Comparison of ENCODE assay signal across 24 cellular contexts in the genomic region with DNA sequence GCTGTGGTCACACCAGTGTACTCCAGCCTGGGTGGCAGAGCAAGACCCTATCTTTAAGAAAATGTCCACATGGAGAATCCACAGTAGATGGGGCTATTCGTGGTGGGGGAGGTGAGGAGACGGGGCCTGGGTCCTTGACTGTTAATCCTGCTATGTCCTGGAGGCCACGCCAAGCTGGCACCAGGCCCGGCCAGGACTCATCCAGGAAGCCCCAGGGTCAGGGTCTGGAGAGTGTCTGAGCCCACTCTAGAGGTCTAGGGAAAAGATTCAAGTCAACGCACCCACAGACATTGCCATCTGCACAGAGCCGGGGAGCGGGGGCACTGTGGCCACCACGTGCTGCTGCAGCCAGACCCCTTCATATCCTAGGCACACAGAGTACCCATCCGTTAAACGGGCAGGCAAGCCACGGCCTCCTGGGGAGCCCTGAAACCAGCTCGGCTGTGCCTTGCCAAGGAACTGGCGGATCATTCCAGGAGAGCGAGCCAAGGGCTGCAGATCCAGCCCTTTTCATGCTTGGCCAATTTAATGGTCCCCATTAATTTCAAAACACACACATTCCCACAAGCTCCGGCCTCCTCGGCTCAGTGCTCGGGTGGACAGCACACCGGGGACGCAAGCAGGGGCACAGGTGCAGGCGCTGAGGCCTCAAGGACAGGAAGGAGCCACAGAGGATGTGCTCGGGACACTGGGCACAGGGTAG. TPM values are rescaled to one million over a fixed set of nuclear protein-coding genes. Genes with fewer than 3 reads are reported as not detected.
DNase-seq lines count a peak whose midpoint lies in the region; ATAC-seq lines count a peak whose summit lies in the region.
"Had no signal": no experiment of that assay in that cellular context is flagged by ENCODE, and none has a peak within 500 bp of the region (broad histone marks: within the 10 kb centered on the region; RNA-seq: fewer than 3 reads in every experiment).

No MANE protein-coding gene starts in this region.

- no peaks in the 10 kb centered on the region for H3K27me3 Mint-ChIP-seq in T-cell
- H3K27me3 Mint-ChIP-seq: activated T-cell treated with anti-CD3 and anti-CD28 coated beads, Interleukin-2, amount 50 U/mL, for 24 hours; stimulated activated naive CD8-positive, alpha-beta T cell treated with anti-CD3 and anti-CD28 coated beads, Interleukin-15, Interleukin-2, amounts not matched to agents 100 ng/mL and 50 ng/mL, for 24 hours had no signal

- H3K4me3 Mint-ChIP-seq in T-cell = no peak overlapping the region
- H3K4me3 Mint-ChIP-seq: activated T-cell treated with anti-CD3 and anti-CD28 coated beads, Interleukin-2, amount 50 U/mL, for 24 hours; CD8-positive, alpha-beta T cell; dendritic cell treated with granulocyte-macrophage colony-stimulating factor and Interleukin-4, amounts not matched to agents 40 ng/mL and 50 ng/mL, for 4 days; memory B cell; stimulated activated naive CD8-positive, alpha-beta T cell treated with anti-CD3 and anti-CD28 coated beads, Interleukin-15, Interleukin-2, amounts not matched to agents 100 ng/mL and 50 ng/mL, for 24 hours; type B pancreatic cell had no signal

- H3K36me3 Mint-ChIP-seq in T-cell = no peaks in the 10 kb centered on the region
- H3K36me3 Mint-ChIP-seq: CD8-positive, alpha-beta T cell; memory B cell; type B pancreatic cell had no signal

- POLR2A ChIA-PET in T-cell (lab: Charles Lee) = no interaction called here

- CTCF ChIA-PET in T-cell (lab: Charles Lee) = interaction anchor here in 1 of 2 donors (0.6 kb wide), 1 partner anchor 146 kb away, joined by 3 read pairs; no protein-coding TSS in a partner anchor

- intact Hi-C loops in sciatic nerve (cut with DNase I) = loop anchor here (10.0 kb wide), 1 partner anchor 106 kb away; the partner anchor contains the start of gene FLRT1

- H3K9me3 Mint-ChIP-seq in T-cell = no peaks in the 10 kb centered on the region
- H3K9me3 Mint-ChIP-seq: activated T-cell treated with anti-CD3 and anti-CD28 coated beads, Interleukin-2, amount 50 U/mL, for 24 hours; CD8-positive, alpha-beta T cell; dendritic cell treated with granulocyte-macrophage colony-stimulating factor and Interleukin-4, amounts not matched to agents 40 ng/mL and 50 ng/mL, for 4 days; memory B cell; stimulated activated naive CD8-positive, alpha-beta T cell treated with anti-CD3 and anti-CD28 coated beads, Interleukin-15, Interleukin-2, amounts not matched to agents 100 ng/mL and 50 ng/mL, for 24 hours; type B pancreatic cell had no signal

- H3K27ac Mint-ChIP-seq in T-cell = no peak overlapping the region
- H3K27ac Mint-ChIP-seq: activated T-cell treated with anti-CD3 and anti-CD28 coated beads, Interleukin-2, amount 50 U/mL, for 24 hours; CD8-positive, alpha-beta T cell; dendritic cell treated with granulocyte-macrophage colony-stimulating factor and Interleukin-4, amounts not matched to agents 40 ng/mL and 50 ng/mL, for 4 days; memory B cell; stimulated activated naive CD8-positive, alpha-beta T cell treated with anti-CD3 and anti-CD28 coated beads, Interleukin-15, Interleukin-2, amounts not matched to agents 100 ng/mL and 50 ng/mL, for 24 hours; type B pancreatic cell had no signal

- peak; percentile 22 for DNase-seq in DMS79 treated with DMSO at 0.1 percent for 48 hours (lab: John Stamatoyannopoulos, UW)
- no peak for DNase-seq in DMS79 (lab: John Stamatoyannopoulos, UW)
- peak in 38 of 58 donors; percentile 13 to 79 (median 36) for DNase-seq in anterior cingulate cortex (lab: John Stamatoyannopoulos, UW)
- DNase-seq in kidney tubule cell (ENCODE audit: low spot score) = peak; percentile 60
- no peak for DNase-seq in sciatic nerve (ENCODE audit: low spot score)
- DNase-seq in T-cell = no peak
- DNase-seq: activated CD8-positive, alpha-beta memory T cell treated with anti-CD3 and anti-CD28 coated beads for 24 hours; activated T-cell treated with anti-CD3 and anti-CD28 coated beads, Interleukin-2, amount 50 U/mL, for 24 hours; CD8-positive, alpha-beta T cell; DMS 273 treated with DMSO at 0.1 percent for 48 hours; KBM-7; NCI-H1436 treated with DMSO at 0.1 percent for 48 hours; NCI-H510A; occipital lobe; PC-9; SIG-M5; T-helper 1 cell had no signal

- H3K4me1 Mint-ChIP-seq in T-cell = peaks cover 6 to 10% (median 10%) of the 10 kb centered on the region in 3 donors

- ATAC-seq in sciatic nerve (peak; percentile 21), HG03280 (IDR thresholded peaks at IDR 0.05; ENCODE audit: unreplicated experiment) (no peak), GM21515 (IDR thresholded peaks at IDR 0.05; ENCODE audit: unreplicated experiment) (no peak), T-cell (replicated peaks in 1 of 4) (no peak)
- ATAC-seq: CD8-positive, alpha-beta T cell; HCT116 had no signal

RNA-seq across cellular contexts. Expression of gene MACROD1, which starts 24.7 kb away (rescaled TPM):
- total RNA-seq in sciatic nerve (20.6 TPM), T-cell (10 to 100 TPM in 3 of 5 donors, 1 to 10 TPM in 2; 6.0 to 14.8 (median 10.4) TPM)

RNA-seq across cellular contexts. Expression of gene STIP1, which starts 44.7 kb away (rescaled TPM):
- total RNA-seq in sciatic nerve = 87.6 TPM
- total RNA-seq in T-cell = 100 to 1,000 TPM in 3 of 5 donors, 10 to 100 TPM in 2; 61.1 to 133 (median 107) TPM

Comparison
In these comparisons a context has a peak if more than half of its experiments do, and no peak if none do; other contexts are left out.
1. DNase-seq: peak in DMS79 treated with DMSO at 0.1 percent for 48 hours (single experiment), anterior cingulate cortex (38 of 58) and kidney tubule cell (single experiment); none in DMS79 (single experiment), sciatic nerve (single experiment) and T-cell (0 of 34).